ENCODE assay signal across 7 cellular contexts in the genomic region with DNA sequence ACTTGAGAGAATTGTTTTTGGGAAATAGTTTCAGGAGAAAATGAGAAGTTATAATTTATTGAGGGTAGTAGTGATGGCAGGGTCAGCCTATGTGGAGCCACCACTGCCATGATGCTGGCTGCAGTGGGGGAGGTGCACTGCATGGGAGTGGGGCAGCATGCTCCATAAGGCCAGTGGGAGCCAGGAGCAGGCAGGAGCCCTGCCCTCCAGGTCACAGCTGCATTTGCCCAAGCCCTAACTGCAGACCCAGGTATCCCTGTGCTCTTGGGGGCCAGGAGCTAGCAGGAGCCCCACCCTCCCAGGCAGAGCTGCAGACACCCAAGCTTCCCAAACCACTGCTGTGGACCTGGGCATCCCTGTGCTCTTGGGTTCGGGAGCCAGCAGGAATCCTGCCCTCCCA.
"Had no signal": no experiment of that assay in that cellular context is flagged by ENCODE, and none has a peak within 500 bp of the region (broad histone marks: within the 10 kb centered on the region; RNA-seq: fewer than 3 reads in every experiment).

No MANE protein-coding gene starts in this region.

- H3K4me3 ChIP-seq: K562 had no signal

- ATAC-seq: HepG2, K562 had no signal

- DNase-seq: IMR-90, KBM-7 had no signal

- H3K27ac ChIP-seq: HL-60 had no signal

- H3K4me3 Mint-ChIP-seq: IgD-negative memory B cell had no signal

- H3K27ac Mint-ChIP-seq: IgD-negative memory B cell had no signal

- FAIRE-seq: HepG2, HTR-8/SVneo, K562 had no signal

- H3K36me3 Mint-ChIP-seq: IgD-negative memory B cell had no signal

- H3K27me3 Mint-ChIP-seq: IgD-negative memory B cell had no signal

- H3K4me1 Mint-ChIP-seq: IgD-negative memory B cell had no signal
